ENCODE assay signal across 1 cellular context in the genomic region with DNA sequence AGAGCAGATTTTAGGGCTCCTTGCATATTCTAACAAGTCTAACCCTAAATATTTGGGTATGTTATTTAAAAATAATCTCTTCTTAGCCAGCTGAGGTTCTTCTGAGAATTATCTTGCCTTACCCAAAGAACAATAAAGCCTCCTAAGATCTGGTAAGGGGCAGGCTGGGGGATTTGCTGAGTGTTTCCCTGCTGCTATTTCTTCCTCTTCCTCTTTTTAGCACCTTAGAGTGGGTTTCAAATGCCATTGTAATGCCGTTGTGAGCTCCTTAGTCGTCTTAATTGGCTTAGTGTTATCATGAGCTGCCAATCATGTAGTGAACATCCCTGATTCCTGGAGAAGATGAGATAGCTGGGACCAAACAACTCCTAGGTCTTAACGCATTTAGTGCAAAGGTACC.
TF ChIP-seq lines count a peak whose summit lies in the region.

No MANE protein-coding gene starts in this region.

TF ChIP-seq in neural cell, 6 proteins besides CTCF, POLR2A, EP300 and RAD21:
- TF ChIP-seq EZH2 (IDR thresholded peaks at IDR 0.05; ENCODE audit: borderline replicate concordance, insufficient read depth, low read length, poor library complexity, severe bottlenecking) (no peak), REST (IDR thresholded peaks at IDR 0.05; ENCODE audit: borderline replicate concordance) (no peak), MXI1 (conservative IDR thresholded peaks at IDR 0.05; ENCODE audit: poor library complexity, severe bottlenecking) (no peak), SMC3 (conservative IDR thresholded peaks at IDR 0.05; ENCODE audit: poor library complexity) (no peak), POLR2AphosphoS5 (IDR thresholded peaks at IDR 0.05) (no peak)
